Comparison of ENCODE assay signal across 1 cellular context in the genomic region with DNA sequence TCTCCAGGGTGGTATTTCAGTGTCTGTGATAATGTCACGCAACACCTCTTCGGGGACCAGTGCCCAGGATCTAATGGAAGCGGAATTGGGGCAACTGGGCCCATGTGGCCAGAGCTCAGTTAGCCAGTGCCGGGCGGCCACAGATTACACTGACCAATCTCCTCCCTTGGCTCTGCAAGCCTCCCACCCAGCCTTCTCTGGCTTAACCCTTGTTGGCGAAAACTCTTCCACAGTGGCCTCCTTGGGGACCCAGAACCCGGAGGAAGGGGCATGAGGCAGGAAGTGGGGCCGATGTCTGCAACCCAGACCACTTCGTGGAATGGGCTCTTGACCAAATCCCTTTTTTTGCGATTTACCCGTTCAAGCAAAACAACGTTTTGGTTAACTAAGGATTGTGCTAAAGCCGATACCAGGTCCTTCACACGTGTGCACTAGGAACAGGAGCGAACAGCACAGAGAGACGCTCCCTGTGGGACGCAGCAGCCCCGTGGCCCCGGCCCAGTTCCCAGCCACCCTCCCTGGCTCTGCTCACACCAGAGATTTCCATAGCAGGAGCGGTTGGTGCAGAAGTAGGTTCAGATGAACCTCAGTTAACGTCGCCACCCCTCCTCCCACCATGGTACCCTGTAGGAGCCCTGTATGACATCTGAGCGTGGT.
TF ChIP-seq lines count a peak whose summit lies in the region.

No MANE protein-coding gene starts in this region.

TF ChIP-seq in IMR-90, 13 proteins besides CTCF, POLR2A, EP300 and RAD21:
- no peak for TF ChIP-seq SMC3 (IDR thresholded peaks at IDR 0.05; ENCODE audit: low read depth, low read length)
- TF ChIP-seq, protein P1, sequence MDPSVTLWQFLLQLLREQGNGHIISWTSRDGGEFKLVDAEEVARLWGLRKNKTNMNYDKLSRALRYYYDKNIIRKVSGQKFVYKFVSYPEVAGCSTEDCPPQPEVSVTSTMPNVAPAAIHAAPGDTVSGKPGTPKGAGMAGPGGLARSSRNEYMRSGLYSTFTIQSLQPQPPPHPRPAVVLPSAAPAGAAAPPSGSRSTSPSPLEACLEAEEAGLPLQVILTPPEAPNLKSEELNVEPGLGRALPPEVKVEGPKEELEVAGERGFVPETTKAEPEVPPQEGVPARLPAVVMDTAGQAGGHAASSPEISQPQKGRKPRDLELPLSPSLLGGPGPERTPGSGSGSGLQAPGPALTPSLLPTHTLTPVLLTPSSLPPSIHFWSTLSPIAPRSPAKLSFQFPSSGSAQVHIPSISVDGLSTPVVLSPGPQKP (IDR thresholded peaks at IDR 0.05; ENCODE audit: borderline replicate concordance, low read depth, low read length) = no peak
- no peak for TF ChIP-seq MXI1 (IDR thresholded peaks at IDR 0.05; ENCODE audit: borderline replicate concordance, low read depth, low read length)
- TF ChIP-seq CHD1 (IDR thresholded peaks at IDR 0.05; ENCODE audit: low read depth, low read length) = no peak
- no peak for TF ChIP-seq MAZ (IDR thresholded peaks at IDR 0.05; ENCODE audit: borderline replicate concordance, low read depth, low read length)
- no peak for TF ChIP-seq BHLHE40 (IDR thresholded peaks at IDR 0.05; ENCODE audit: low read depth, low read length)
- TF ChIP-seq, protein P2, sequence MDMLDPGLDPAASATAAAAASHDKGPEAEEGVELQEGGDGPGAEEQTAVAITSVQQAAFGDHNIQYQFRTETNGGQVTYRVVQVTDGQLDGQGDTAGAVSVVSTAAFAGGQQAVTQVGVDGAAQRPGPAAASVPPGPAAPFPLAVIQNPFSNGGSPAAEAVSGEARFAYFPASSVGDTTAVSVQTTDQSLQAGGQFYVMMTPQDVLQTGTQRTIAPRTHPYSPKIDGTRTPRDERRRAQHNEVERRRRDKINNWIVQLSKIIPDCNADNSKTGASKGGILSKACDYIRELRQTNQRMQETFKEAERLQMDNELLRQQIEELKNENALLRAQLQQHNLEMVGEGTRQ (IDR thresholded peaks at IDR 0.05; ENCODE audit: low read depth, low read length) = no peak
- TF ChIP-seq RFX5 (IDR thresholded peaks at IDR 0.05; ENCODE audit: low read depth, low read length) = no peak
- TF ChIP-seq MAFK (IDR thresholded peaks at IDR 0.05; ENCODE audit: low read depth, low read length) = no peak
- no peak for TF ChIP-seq FOS (IDR thresholded peaks at IDR 0.05; ENCODE audit: low read depth, low read length)
